Comparison of ENCODE assay signal across 9 cellular contexts in genomic region chr9:95512751-95513120, GRCh38. TPM values are rescaled to one million over a fixed set of nuclear protein-coding genes. Genes with fewer than 3 reads are reported as not detected.
DNase-seq lines count a peak whose midpoint lies in the region; ATAC-seq and TF ChIP-seq lines count a peak whose summit lies in the region.
"Had no signal": no experiment of that assay in that cellular context is flagged by ENCODE, and none has a peak within 500 bp of the region (broad histone marks: within the 10 kb centered on the region; RNA-seq: fewer than 3 reads in every experiment).

No MANE protein-coding gene starts in this region.

- no peak overlapping the region for H3K27ac Mint-ChIP-seq in activated naive CD4-positive, alpha-beta T cell treated with anti-CD3 and anti-CD28 coated beads for 36 hours
- H3K27ac Mint-ChIP-seq in stimulated activated naive CD8-positive, alpha-beta T cell treated with anti-CD3 and anti-CD28 coated beads, Interleukin-15, amount 100 ng/mL, for 72 hours = no peak overlapping the region

- peaks cover 17% of the 10 kb centered on the region for H3K79me2 ChIP-seq in PC-9 (ENCODE audit: low read depth)
- peaks cover 4% of the 10 kb centered on the region for H3K79me2 ChIP-seq in fibroblast of lung (ENCODE audit: control insufficient read depth, insufficient read depth, low read length)

- H3K9me2 ChIP-seq in PC-9 (ENCODE audit: insufficient read depth) = no peaks in the 10 kb centered on the region

- H3K27ac ChIP-seq in PC-9 (no peak overlapping the region), fibroblast of lung (ENCODE audit: insufficient read depth, low read length) (no peak overlapping the region), aorta (ENCODE audit: low read depth in 1 of 2, low read length in 2 of 2) (no peak overlapping the region), right cardiac atrium (ENCODE audit: low read length) (no peak overlapping the region)
- H3K27ac ChIP-seq: epithelial cell of prostate had no signal

- POLR2A ChIA-PET in PC-9 (lab: Charles Lee; ENCODE audit: unreplicated experiment) = no interaction called here

- H3K27me3 ChIP-seq in PC-9 (ENCODE audit: insufficient read depth, low read depth) (no peaks in the 10 kb centered on the region), fibroblast of lung (ENCODE audit: control insufficient read depth, insufficient read depth, low read length) (no peaks in the 10 kb centered on the region), aorta (ENCODE audit: control insufficient read depth in 1 of 2, insufficient read depth in 2 of 2, low read length in 1 of 2) (no peaks in the 10 kb centered on the region), right cardiac atrium (ENCODE audit: control insufficient read depth, insufficient read depth) (no peaks in the 10 kb centered on the region)

- no TSS peak for BruUV-seq in PC-9 (replicated peaks; lab: Mats Ljungman, UMichigan)

- H3K4me1 ChIP-seq in PC-9 (replicated peaks; ENCODE audit: insufficient read depth) = peaks cover 12% of the 10 kb centered on the region; the same call in 1 of the 2 replicates
- H3K4me1 ChIP-seq in fibroblast of lung (ENCODE audit: control insufficient read depth, extremely low read depth, insufficient read depth, low read length) = peaks cover 8% of the 10 kb centered on the region
- H3K4me1 ChIP-seq in aorta (ENCODE audit: control insufficient read depth in 1 of 2, insufficient read depth in 2 of 2, low read length in 2 of 2) = no peaks in the 10 kb centered on the region
- no peaks in the 10 kb centered on the region for H3K4me1 ChIP-seq in right cardiac atrium (ENCODE audit: control insufficient read depth, insufficient read depth, low read length)

- CTCF ChIA-PET in activated naive CD4-positive, alpha-beta T cell treated with anti-CD3 and anti-CD28 coated beads for 36 hours (lab: Charles Lee) = no interaction called here
- CTCF ChIA-PET in PC-9 (lab: Charles Lee) = no interaction called here

- 92 to 96% methylated on average over 2 of the region's 2 CpGs for WGBS in aorta, 2 donors
- 66% methylated on average over 2 of the region's 2 CpGs for WGBS in right cardiac atrium

- peaks cover 4% of the 10 kb centered on the region for H3K36me3 Mint-ChIP-seq in activated naive CD4-positive, alpha-beta T cell treated with anti-CD3 and anti-CD28 coated beads for 36 hours (ENCODE audit: low read depth)

- peak overlapping the region; percentile 91 for H3K4me3 Mint-ChIP-seq in activated naive CD4-positive, alpha-beta T cell treated with anti-CD3 and anti-CD28 coated beads for 36 hours
- H3K4me3 Mint-ChIP-seq in stimulated activated naive CD8-positive, alpha-beta T cell treated with anti-CD3 and anti-CD28 coated beads, Interleukin-15, amount 100 ng/mL, for 72 hours = peak overlapping the region; percentile 83 to 98

- no peak overlapping the region for H2AFZ ChIP-seq in PC-9
- H2AFZ ChIP-seq in fibroblast of lung (ENCODE audit: low read length) = no peak overlapping the region

- H3K36me3 ChIP-seq in PC-9 (ENCODE audit: low read depth) = no peaks in the 10 kb centered on the region
- H3K36me3 ChIP-seq in fibroblast of lung (ENCODE audit: control insufficient read depth, insufficient read depth, low read length) = no peaks in the 10 kb centered on the region
- H3K36me3 ChIP-seq in aorta (ENCODE audit: control insufficient read depth in 1 of 2, insufficient read depth in 2 of 2, low read length in 1 of 2) = no peaks in the 10 kb centered on the region

- peak overlapping the region; percentile 98; the same call in 1 of the 2 replicates for H3K4me3 ChIP-seq in PC-9
- H3K4me3 ChIP-seq in fibroblast of lung (replicated peaks in 1 of 4; ENCODE audit: control extremely low read depth in 1 of 4, insufficient read depth in 1 of 4, low read depth in 3 of 4, low read length in 4 of 4) = peak overlapping the region; percentile 75 to 93 (median 84)
- no peak overlapping the region for H3K4me3 ChIP-seq in aorta (ENCODE audit: low read length in 2 of 2)
- no peak overlapping the region for H3K4me3 ChIP-seq in right cardiac atrium (ENCODE audit: low read length)

- H3K4me1 Mint-ChIP-seq in activated naive CD4-positive, alpha-beta T cell treated with anti-CD3 and anti-CD28 coated beads for 36 hours (ENCODE audit: low read depth) = peaks cover 25% of the 10 kb centered on the region
- H3K4me1 Mint-ChIP-seq in stimulated activated naive CD8-positive, alpha-beta T cell treated with anti-CD3 and anti-CD28 coated beads, Interleukin-15, amount 100 ng/mL, for 72 hours = peaks cover 54% of the 10 kb centered on the region

- no peak for ATAC-seq in stimulated activated naive CD8-positive, alpha-beta T cell treated with anti-CD3 and anti-CD28 coated beads, Interleukin-15, amount 100 ng/mL, for 72 hours
- no peak for ATAC-seq in aorta (ENCODE audit: low FRiP score)
- ATAC-seq in right cardiac atrium = no peak

- H3K9me3 Mint-ChIP-seq in activated naive CD4-positive, alpha-beta T cell treated with anti-CD3 and anti-CD28 coated beads for 36 hours = no peaks in the 10 kb centered on the region
- H3K9me3 Mint-ChIP-seq in stimulated activated naive CD8-positive, alpha-beta T cell treated with anti-CD3 and anti-CD28 coated beads, Interleukin-15, amount 100 ng/mL, for 72 hours = no peaks in the 10 kb centered on the region

- intact Hi-C loops in activated naive CD4-positive, alpha-beta T cell treated with anti-CD3 and anti-CD28 coated beads for 36 hours (cut with micrococcal nuclease) = loop anchor here (1.0 to 10.0 kb wide), 4 partner anchors 212 to 1345 kb away; partner anchors contain the start of gene AOPEP
- intact Hi-C loops in PC-9 (cut with micrococcal nuclease; ENCODE audit: unreplicated experiment) (loop anchor here (10.0 kb wide), 1 partner anchor 212 kb away; no protein-coding TSS in a partner anchor), aorta (cut with DNase I) (loop anchor here (10.0 kb wide), 3 partner anchors 112 to 362 kb away; partner anchors contain the start of gene ERCC6L2 (in 1 of the 2)), right cardiac atrium (cut with DNase I) (loop anchor here in 1 of 4 donors (5.0 kb wide), 1 partner anchor 195 kb away; the partner anchor contains the start of gene FANCC)

- H3K27me3 Mint-ChIP-seq in activated naive CD4-positive, alpha-beta T cell treated with anti-CD3 and anti-CD28 coated beads for 36 hours (ENCODE audit: low read depth) = peaks cover 18% of the 10 kb centered on the region
- H3K27me3 Mint-ChIP-seq in stimulated activated naive CD8-positive, alpha-beta T cell treated with anti-CD3 and anti-CD28 coated beads, Interleukin-15, amount 100 ng/mL, for 72 hours = peaks cover 19% of the 10 kb centered on the region

- no peak overlapping the region for H3K9ac ChIP-seq in fibroblast of lung (ENCODE audit: insufficient read depth, low read length)

- H3F3A ChIP-seq in PC-9 (ENCODE audit: insufficient read depth, low read depth) = peaks cover 22% of the 10 kb centered on the region; the same call in 1 of the 2 replicates

- DNase-seq in activated naive CD4-positive, alpha-beta T cell treated with anti-CD3 and anti-CD28 coated beads for 36 hours = no peak
- DNase-seq in activated naive CD4-positive, alpha-beta T cell treated with anti-CD3 and anti-CD28 coated beads, Interleukin-2, amount 50 U/mL, for 16 hours = no peak
- DNase-seq in PC-9 (no peak), fibroblast of lung (ENCODE audit: low read depth in 2 of 2) (peak in 1 of 2 donors; percentile 45), NCI-H187 treated with DMSO at 0.1 percent for 48 hours (lab: John Stamatoyannopoulos, UW) (no peak), aorta (no peak), right cardiac atrium (no peak)
- no peak for DNase-seq in stimulated activated naive CD8-positive, alpha-beta T cell treated with anti-CD3 and anti-CD28 coated beads, Interleukin-15, amount 100 ng/mL, for 72 hours

- no peak for TF ChIP-seq CTCF in PC-9 (conservative IDR thresholded peaks at IDR 0.05)
- no peak for TF ChIP-seq CTCF in fibroblast of lung (conservative IDR thresholded peaks at IDR 0.05 in 1 of 2, IDR thresholded peaks at IDR 0.05 in 1 of 2; ENCODE audit: low read depth in 1 of 2, low read length in 2 of 2)

- H3K4me2 ChIP-seq in PC-9 (peak overlapping the region; percentile 97), fibroblast of lung (ENCODE audit: extremely low read depth, insufficient read depth, low read length) (peak overlapping the region; percentile 97)

- no peaks in the 10 kb centered on the region for H3K9me3 ChIP-seq in PC-9 (ENCODE audit: insufficient read depth, low read depth)
- H3K9me3 ChIP-seq in fibroblast of lung (ENCODE audit: control insufficient read depth, insufficient read depth, low read depth, low read length) = no peaks in the 10 kb centered on the region
- H3K9me3 ChIP-seq in aorta (ENCODE audit: control insufficient read depth, low read length) = no peaks in the 10 kb centered on the region
- no peaks in the 10 kb centered on the region for H3K9me3 ChIP-seq in right cardiac atrium (ENCODE audit: control insufficient read depth, low read length)

- H4K20me1 ChIP-seq in PC-9 (ENCODE audit: insufficient read depth) (no peaks in the 10 kb centered on the region), fibroblast of lung (ENCODE audit: control insufficient read depth, extremely low read depth, insufficient read depth, low read length) (no peaks in the 10 kb centered on the region)

RNA-seq across cellular contexts. Expression of gene PTCH1, which starts 4.0 kb away (rescaled TPM):
- total RNA-seq in activated naive CD4-positive, alpha-beta T cell treated with anti-CD3 and anti-CD28 coated beads for 36 hours = 1 to 10 TPM; 3.4 to 4.0 TPM
- total RNA-seq in PC-9 (2021) = 23.0 and 33.4 TPM in 2 replicates
- total RNA-seq in fibroblast of lung = 18.0 and 20.1 TPM in 2 replicates
- 3.2 and 3.3 TPM in 2 replicates for polyA plus RNA-seq in fibroblast of lung
- 4.5 and 6.5 TPM in 2 replicates for polyA plus RNA-seq in fibroblast of lung (2012)
- polyA minus RNA-seq in fibroblast of lung (ENCODE audit: low replicate concordance) = 15.9 and 22.9 TPM in 2 replicates
- 10 to 100 TPM in 1 of 2 donors, 1 to 10 TPM in 1; 9.0 to 36.0 TPM for total RNA-seq in aorta
- 10 to 100 TPM in 1 of 2 donors, 1 to 10 TPM in 1; 5.1 to 11.0 TPM for polyA plus RNA-seq in aorta
- 10 to 100 TPM in 1 of 4 donors, 1 to 10 TPM in 3; 5.0 to 11.1 (median 8.6) TPM for total RNA-seq in right cardiac atrium
- 3.5 TPM for polyA plus RNA-seq in right cardiac atrium

Comparison
In these comparisons a context has a peak if more than half of its experiments do, and no peak if none do; other contexts are left out.
1. H3K4me3 ChIP-seq: peak in PC-9 (single experiment) and fibroblast of lung (4 of 4); none in aorta (0 of 2) and right cardiac atrium (single experiment).